ENCODE assay signal across 1 cellular context in the genomic region with DNA sequence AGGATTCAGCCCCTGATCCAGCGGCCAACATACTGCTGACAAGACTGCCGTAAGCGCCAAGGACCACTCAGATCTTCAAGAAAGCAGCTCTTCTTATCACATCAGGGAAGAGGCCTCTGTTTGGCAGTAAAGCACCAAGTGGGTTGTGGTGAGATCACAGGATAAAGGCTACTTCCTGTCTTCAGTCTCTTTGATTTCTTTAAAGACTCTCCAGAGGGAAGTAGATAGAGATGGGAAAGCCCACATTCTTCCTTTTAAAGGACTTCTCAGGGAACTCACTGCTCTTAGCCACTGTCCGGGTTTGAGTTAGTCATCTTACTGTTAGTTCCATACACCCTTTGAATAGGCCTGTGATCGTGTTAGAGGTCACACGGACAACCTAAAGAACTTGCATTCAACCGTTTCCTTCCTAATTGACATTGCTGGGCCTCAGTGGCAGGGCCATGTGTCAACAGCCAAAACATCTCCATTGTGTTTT.
TF ChIP-seq lines count a peak whose summit lies in the region.

No MANE protein-coding gene starts in this region.

TF ChIP-seq in GM23338, 12 proteins besides CTCF, POLR2A, EP300 and RAD21 (continued from another document):
- TF ChIP-seq, protein P1, sequence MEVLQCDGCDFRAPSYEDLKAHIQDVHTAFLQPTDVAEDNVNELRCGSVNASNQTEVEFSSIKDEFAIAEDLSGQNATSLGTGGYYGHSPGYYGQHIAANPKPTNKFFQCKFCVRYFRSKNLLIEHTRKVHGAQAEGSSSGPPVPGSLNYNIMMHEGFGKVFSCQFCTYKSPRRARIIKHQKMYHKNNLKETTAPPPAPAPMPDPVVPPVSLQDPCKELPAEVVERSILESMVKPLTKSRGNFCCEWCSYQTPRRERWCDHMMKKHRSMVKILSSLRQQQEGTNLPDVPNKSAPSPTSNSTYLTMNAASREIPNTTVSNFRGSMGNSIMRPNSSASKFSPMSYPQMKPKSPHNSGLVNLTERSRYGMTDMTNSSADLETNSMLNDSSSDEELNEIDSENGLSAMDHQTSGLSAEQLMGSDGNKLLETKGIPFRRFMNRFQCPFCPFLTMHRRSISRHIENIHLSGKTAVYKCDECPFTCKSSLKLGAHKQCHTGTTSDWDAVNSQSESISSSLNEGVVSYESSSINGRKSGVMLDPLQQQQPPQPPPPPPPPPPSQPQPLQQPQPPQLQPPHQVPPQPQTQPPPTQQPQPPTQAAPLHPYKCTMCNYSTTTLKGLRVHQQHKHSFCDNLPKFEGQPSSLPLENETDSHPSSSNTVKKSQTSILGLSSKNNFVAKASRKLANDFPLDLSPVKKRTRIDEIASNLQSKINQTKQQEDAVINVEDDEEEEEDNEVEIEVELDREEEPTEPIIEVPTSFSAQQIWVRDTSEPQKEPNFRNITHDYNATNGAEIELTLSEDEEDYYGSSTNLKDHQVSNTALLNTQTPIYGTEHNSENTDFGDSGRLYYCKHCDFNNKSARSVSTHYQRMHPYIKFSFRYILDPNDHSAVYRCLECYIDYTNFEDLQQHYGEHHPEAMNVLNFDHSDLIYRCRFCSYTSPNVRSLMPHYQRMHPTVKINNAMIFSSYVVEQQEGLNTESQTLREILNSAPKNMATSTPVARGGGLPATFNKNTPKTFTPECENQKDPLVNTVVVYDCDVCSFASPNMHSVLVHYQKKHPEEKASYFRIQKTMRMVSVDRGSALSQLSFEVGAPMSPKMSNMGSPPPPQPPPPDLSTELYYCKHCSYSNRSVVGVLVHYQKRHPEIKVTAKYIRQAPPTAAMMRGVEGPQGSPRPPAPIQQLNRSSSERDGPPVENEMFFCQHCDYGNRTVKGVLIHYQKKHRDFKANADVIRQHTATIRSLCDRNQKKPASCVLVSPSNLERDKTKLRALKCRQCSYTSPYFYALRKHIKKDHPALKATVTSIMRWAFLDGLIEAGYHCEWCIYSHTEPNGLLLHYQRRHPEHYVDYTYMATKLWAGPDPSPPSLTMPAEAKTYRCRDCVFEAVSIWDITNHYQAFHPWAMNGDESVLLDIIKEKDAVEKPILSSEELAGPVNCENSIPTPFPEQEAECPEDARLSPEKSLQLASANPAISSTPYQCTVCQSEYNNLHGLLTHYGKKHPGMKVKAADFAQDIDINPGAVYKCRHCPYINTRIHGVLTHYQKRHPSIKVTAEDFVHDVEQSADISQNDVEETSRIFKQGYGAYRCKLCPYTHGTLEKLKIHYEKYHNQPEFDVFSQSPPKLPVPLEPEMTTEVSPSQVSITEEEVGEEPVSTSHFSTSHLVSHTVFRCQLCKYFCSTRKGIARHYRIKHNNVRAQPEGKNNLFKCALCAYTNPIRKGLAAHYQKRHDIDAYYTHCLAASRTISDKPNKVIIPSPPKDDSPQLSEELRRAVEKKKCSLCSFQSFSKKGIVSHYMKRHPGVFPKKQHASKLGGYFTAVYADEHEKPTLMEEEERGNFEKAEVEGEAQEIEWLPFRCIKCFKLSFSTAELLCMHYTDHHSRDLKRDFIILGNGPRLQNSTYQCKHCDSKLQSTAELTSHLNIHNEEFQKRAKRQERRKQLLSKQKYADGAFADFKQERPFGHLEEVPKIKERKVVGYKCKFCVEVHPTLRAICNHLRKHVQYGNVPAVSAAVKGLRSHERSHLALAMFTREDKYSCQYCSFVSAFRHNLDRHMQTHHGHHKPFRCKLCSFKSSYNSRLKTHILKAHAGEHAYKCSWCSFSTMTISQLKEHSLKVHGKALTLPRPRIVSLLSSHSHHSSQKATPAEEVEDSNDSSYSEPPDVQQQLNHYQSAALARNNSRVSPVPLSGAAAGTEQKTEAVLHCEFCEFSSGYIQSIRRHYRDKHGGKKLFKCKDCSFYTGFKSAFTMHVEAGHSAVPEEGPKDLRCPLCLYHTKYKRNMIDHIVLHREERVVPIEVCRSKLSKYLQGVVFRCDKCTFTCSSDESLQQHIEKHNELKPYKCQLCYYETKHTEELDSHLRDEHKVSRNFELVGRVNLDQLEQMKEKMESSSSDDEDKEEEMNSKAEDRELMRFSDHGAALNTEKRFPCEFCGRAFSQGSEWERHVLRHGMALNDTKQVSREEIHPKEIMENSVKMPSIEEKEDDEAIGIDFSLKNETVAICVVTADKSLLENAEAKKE (CRISPR knock-in tag; IDR thresholded peaks at IDR 0.05) = no peak
- TF ChIP-seq NANOG (IDR thresholded peaks at IDR 0.05; ENCODE audit: borderline replicate concordance) (no peak), STAT1 (IDR thresholded peaks at IDR 0.05; ENCODE audit: unreplicated experiment) (no peak), ZNF114 (CRISPR knock-in tag; IDR thresholded peaks at IDR 0.05) (no peak), JUNB (IDR thresholded peaks at IDR 0.05; ENCODE audit: unreplicated experiment) (no peak), EZH2phosphoT487 (IDR thresholded peaks at IDR 0.05; ENCODE audit: unreplicated experiment) (no peak), CREB1 (CRISPR knock-in tag; IDR thresholded peaks at IDR 0.05; ENCODE audit: low read depth) (no peak)
- TF ChIP-seq, protein P2, sequence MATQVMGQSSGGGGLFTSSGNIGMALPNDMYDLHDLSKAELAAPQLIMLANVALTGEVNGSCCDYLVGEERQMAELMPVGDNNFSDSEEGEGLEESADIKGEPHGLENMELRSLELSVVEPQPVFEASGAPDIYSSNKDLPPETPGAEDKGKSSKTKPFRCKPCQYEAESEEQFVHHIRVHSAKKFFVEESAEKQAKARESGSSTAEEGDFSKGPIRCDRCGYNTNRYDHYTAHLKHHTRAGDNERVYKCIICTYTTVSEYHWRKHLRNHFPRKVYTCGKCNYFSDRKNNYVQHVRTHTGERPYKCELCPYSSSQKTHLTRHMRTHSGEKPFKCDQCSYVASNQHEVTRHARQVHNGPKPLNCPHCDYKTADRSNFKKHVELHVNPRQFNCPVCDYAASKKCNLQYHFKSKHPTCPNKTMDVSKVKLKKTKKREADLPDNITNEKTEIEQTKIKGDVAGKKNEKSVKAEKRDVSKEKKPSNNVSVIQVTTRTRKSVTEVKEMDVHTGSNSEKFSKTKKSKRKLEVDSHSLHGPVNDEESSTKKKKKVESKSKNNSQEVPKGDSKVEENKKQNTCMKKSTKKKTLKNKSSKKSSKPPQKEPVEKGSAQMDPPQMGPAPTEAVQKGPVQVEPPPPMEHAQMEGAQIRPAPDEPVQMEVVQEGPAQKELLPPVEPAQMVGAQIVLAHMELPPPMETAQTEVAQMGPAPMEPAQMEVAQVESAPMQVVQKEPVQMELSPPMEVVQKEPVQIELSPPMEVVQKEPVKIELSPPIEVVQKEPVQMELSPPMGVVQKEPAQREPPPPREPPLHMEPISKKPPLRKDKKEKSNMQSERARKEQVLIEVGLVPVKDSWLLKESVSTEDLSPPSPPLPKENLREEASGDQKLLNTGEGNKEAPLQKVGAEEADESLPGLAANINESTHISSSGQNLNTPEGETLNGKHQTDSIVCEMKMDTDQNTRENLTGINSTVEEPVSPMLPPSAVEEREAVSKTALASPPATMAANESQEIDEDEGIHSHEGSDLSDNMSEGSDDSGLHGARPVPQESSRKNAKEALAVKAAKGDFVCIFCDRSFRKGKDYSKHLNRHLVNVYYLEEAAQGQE (IDR thresholded peaks at IDR 0.05; ENCODE audit: unreplicated experiment) = no peak
- TF ChIP-seq, protein P3, sequence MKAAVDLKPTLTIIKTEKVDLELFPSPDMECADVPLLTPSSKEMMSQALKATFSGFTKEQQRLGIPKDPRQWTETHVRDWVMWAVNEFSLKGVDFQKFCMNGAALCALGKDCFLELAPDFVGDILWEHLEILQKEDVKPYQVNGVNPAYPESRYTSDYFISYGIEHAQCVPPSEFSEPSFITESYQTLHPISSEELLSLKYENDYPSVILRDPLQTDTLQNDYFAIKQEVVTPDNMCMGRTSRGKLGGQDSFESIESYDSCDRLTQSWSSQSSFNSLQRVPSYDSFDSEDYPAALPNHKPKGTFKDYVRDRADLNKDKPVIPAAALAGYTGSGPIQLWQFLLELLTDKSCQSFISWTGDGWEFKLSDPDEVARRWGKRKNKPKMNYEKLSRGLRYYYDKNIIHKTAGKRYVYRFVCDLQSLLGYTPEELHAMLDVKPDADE (IDR thresholded peaks at IDR 0.05) = no peak
